Comparison of ENCODE assay signal across 12 cellular contexts in genomic region chr5:160169326-160169725, GRCh38.
DNase-seq lines count a peak whose midpoint lies in the region; ATAC-seq lines count a peak whose summit lies in the region.
"Had no signal": no experiment of that assay in that cellular context is flagged by ENCODE, and none has a peak within 500 bp of the region (broad histone marks: within the 10 kb centered on the region; RNA-seq: fewer than 3 reads in every experiment).

No MANE protein-coding gene starts in this region.

- H3K4me1 ChIP-seq in BLaER1 treated with 17β-estradiol and CSF1 and Interleukin-3, amounts not matched to agents 10 nM and 100 nM: peaks cover 55 to 77% (median 70%) of the 10 kb centered on the region in 10 experiments

- no peaks in the 10 kb centered on the region for H3K36me3 ChIP-seq in BLaER1 treated with 17β-estradiol and CSF1 and Interleukin-3, amounts not matched to agents 10 nM and 100 nM
- H3K36me3 ChIP-seq in SK-N-MC (ENCODE audit: insufficient read depth, low read length): no peaks in the 10 kb centered on the region
- H3K36me3 ChIP-seq: suprapubic skin had no signal

- no peaks in the 10 kb centered on the region for H3K27me3 ChIP-seq in BLaER1 treated with 17β-estradiol and CSF1 and Interleukin-3, amounts not matched to agents 10 nM and 100 nM
- H3K27me3 ChIP-seq: suprapubic skin had no signal

- peak overlapping the region in 2 of 10 experiments; percentile 4 to 37; a peak in 2 of 20 replicates for H3K4me3 ChIP-seq in BLaER1 treated with 17β-estradiol and CSF1 and Interleukin-3, amounts not matched to agents 10 nM and 100 nM
- H3K4me3 ChIP-seq in SK-N-MC: no peak overlapping the region
- H3K4me3 ChIP-seq: suprapubic skin had no signal

- H3K9ac ChIP-seq in BLaER1 treated with 17β-estradiol and CSF1 and Interleukin-3, amounts not matched to agents 10 nM and 100 nM: peak overlapping the region in 5 of 11 experiments; percentile 16 to 34 (median 29); a peak in 3 of 22 replicates
- H3K9ac ChIP-seq in SK-N-MC (ENCODE audit: insufficient read length): no peak overlapping the region

- H3K9me3 ChIP-seq in BLaER1 treated with 17β-estradiol and CSF1 and Interleukin-3, amounts not matched to agents 10 nM and 100 nM (replicated peaks in 1 of 11): no peaks in the 10 kb centered on the region
- no peaks in the 10 kb centered on the region for H3K9me3 ChIP-seq in SK-N-MC (ENCODE audit: low read depth, low read length)
- H3K9me3 ChIP-seq: suprapubic skin had no signal

- H3K4me2 ChIP-seq in BLaER1 treated with 17β-estradiol and CSF1 and Interleukin-3, amounts not matched to agents 10 nM and 100 nM: peak overlapping the region; percentile 62 to 91 (median 78)

- DNase-seq in SK-N-MC (ENCODE audit: low read depth, low spot score): no peak
- peak; percentile 80 for DNase-seq in fibroblast of gingiva (ENCODE audit: low read depth)
- DNase-seq in non-pigmented ciliary epithelial cell (ENCODE audit: low read depth): peak; percentile 87
- no peak for DNase-seq in NK-92 (lab: John Stamatoyannopoulos, UW; ENCODE audit: unreplicated experiment)
- no peak for DNase-seq in NCI-H2107 (lab: John Stamatoyannopoulos, UW)
- DNase-seq: NCI-H526; nephron progenitor cell; stimulated activated CD4-positive, alpha-beta T cell treated with anti-CD3 and anti-CD28 coated beads, Interleukin-4, amount 100 ng/mL, for 1 hour had no signal

- peak overlapping the region in 10 of 11 experiments; percentile 28 to 71 (median 64); a peak in 19 of 22 replicates for H3K27ac ChIP-seq in BLaER1 treated with 17β-estradiol and CSF1 and Interleukin-3, amounts not matched to agents 10 nM and 100 nM
- H3K27ac ChIP-seq in SK-N-MC: 0 out of 2 replicates have a peak overlapping the region, but pooled peaks have one; percentile 25
- H3K27ac ChIP-seq: suprapubic skin had no signal

- ATAC-seq in GM18858 (IDR thresholded peaks at IDR 0.05; ENCODE audit: unreplicated experiment): no peak
- no peak for ATAC-seq in HG02981 (IDR thresholded peaks at IDR 0.05; ENCODE audit: unreplicated experiment)

- H4K20me1 ChIP-seq in BLaER1 treated with 17β-estradiol and CSF1 and Interleukin-3, amounts not matched to agents 10 nM and 100 nM: no peaks in the 10 kb centered on the region

Comparison
In these comparisons a context has a peak if more than half of its experiments do, and no peak if none do; other contexts are left out.
1. DNase-seq: peak in fibroblast of gingiva (single experiment) and non-pigmented ciliary epithelial cell (single experiment); none in SK-N-MC (single experiment), NK-92 (single experiment) and NCI-H2107 (single experiment).